In the genomic region with DNA sequence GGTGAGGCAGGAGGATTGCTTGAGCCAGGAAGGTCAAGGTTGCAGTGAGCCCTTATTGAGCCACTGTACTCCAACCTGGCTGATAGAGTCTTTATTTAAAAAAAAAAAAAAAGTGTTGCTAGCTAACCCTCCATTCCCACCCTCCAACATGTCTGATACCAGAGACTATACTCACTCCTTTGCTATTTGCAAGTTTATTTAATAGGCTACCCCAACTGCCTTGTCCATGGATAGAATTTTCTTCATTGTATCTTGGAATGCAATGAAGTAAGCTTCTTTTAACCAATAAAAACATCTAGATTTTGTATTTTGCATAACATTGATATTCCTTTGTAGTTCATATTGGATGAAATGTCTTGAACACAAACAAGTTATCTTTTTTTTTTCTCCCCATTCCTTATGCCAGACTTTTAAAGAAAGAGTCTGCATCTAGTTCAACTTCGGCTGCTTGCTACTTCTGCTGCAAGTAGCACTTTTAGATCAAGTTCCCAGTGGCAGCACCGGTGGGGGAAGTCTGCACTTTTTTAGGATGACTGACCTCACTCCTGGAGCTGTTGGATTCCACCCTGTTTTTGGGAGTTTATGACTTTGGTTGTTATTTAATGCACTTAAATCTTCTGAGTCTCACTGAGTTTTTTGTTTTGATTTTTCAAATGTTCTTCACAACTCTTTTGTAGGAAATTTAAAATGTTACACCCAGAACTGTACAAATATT, we compare ENCODE assay signal across 30 cellular contexts.
DNase-seq lines count a peak whose midpoint lies in the region; ATAC-seq and TF ChIP-seq lines count a peak whose summit lies in the region.
"Had no signal": no experiment of that assay in that cellular context is flagged by ENCODE, and none has a peak within 500 bp of the region (broad histone marks: within the 10 kb centered on the region; RNA-seq: fewer than 3 reads in every experiment).

No MANE protein-coding gene starts in this region.

- intact Hi-C loops in A673 (cut with micrococcal nuclease; ENCODE audit: unreplicated experiment): no loop called here

- in situ Hi-C loops in brain microvascular endothelial cell (cut with HindIII; ENCODE audit: low pct_ligation_motif_present, low sequenced_read_pairs): no loop called here

- no peak overlapping the region for H3K4me3 ChIP-seq in AG04449 (ENCODE audit: low read depth, low read length)
- no peak overlapping the region for H3K4me3 ChIP-seq in brain microvascular endothelial cell (ENCODE audit: low read depth, low read length)
- H3K4me3 ChIP-seq in A673 (ENCODE audit: low read depth, low read length, poor library complexity, severe bottlenecking): no peak overlapping the region
- H3K4me3 ChIP-seq: ascending aorta, esophagus muscularis mucosa, GM12878, HAP-1, SJCRH30, smooth muscle cell had no signal

- H3K36me3 ChIP-seq in brain microvascular endothelial cell (replicated peaks) (no peaks in the 10 kb centered on the region), A673 (ENCODE audit: insufficient read depth, low read length, poor library complexity, severe bottlenecking) (no peaks in the 10 kb centered on the region)
- H3K36me3 ChIP-seq: ascending aorta, HAP-1, SJCRH30, WERI-Rb-1 had no signal

- TF ChIP-seq CTCF in AG04449 (IDR thresholded peaks at IDR 0.05; ENCODE audit: insufficient read depth, low read length, missing control alignments) (no peak), brain microvascular endothelial cell (IDR thresholded peaks at IDR 0.05; ENCODE audit: low read depth, low read length, missing control alignments) (no peak), A673 (conservative IDR thresholded peaks at IDR 0.05; ENCODE audit: low read depth, low read length) (no peak)

- peaks cover 4% of the 10 kb centered on the region for H3K9me3 ChIP-seq in A673 (ENCODE audit: low read depth, low read length, poor library complexity, severe bottlenecking)
- H3K9me3 ChIP-seq: HAP-1, SJCRH30 had no signal

- ATAC-seq in HG02870 (IDR thresholded peaks at IDR 0.05; ENCODE audit: unreplicated experiment) (no peak), HG02970 (IDR thresholded peaks at IDR 0.05; ENCODE audit: low FRiP score, unreplicated experiment) (no peak)
- ATAC-seq: activated naive CD4-positive, alpha-beta T cell treated with anti-CD3 and anti-CD28 coated beads, Interleukin-2, amount 50 U/mL, for 72 hours; GM12878 had no signal

- no TSS peak for BruUV-seq in A673 (replicated peaks; lab: Mats Ljungman, UMichigan)

- no peaks in the 10 kb centered on the region for H3K27me3 ChIP-seq in brain microvascular endothelial cell (replicated peaks)
- H3K27me3 ChIP-seq in A673 (replicated peaks; ENCODE audit: insufficient read depth, low read depth, low read length, poor library complexity): no peaks in the 10 kb centered on the region
- H3K27me3 ChIP-seq: ascending aorta, esophagus muscularis mucosa, SJCRH30 had no signal

- POLR2A ChIA-PET in AG04449 (lab: Yijun Ruan, JAX) (interaction anchor here (0.6 kb wide), 2 partner anchors 18 to 333 kb away, joined by 3 to 4 read pairs; no protein-coding TSS in a partner anchor), A673 (lab: Charles Lee; ENCODE audit: low non-redundant PET) (no interaction called here)

- no peaks in the 10 kb centered on the region for H3K4me1 ChIP-seq in A673 (ENCODE audit: insufficient read depth, low read length, poor library complexity, severe bottlenecking)
- H3K4me1 ChIP-seq: ascending aorta, esophagus muscularis mucosa, parathyroid adenoma, SJCRH30 had no signal

- H3K27ac ChIP-seq in brain microvascular endothelial cell (no peak overlapping the region), A673 (ENCODE audit: low read depth, low read length, poor library complexity, severe bottlenecking) (no peak overlapping the region)
- H3K27ac ChIP-seq: ascending aorta, esophagus muscularis mucosa, parathyroid adenoma, SJCRH30, WERI-Rb-1 had no signal

- CTCF ChIA-PET in AG04449 (lab: Yijun Ruan, JAX): interaction anchor here (1.1 kb wide), 1 partner anchor 170 kb away, joined by 3 read pairs; no protein-coding TSS in a partner anchor
- CTCF ChIA-PET in A673 (lab: Charles Lee): no interaction called here

- DNase-seq in AG04449 (ENCODE audit: low read depth, low spot score) (peak; percentile 38), HCEC 1CT (peak; percentile 16), brain microvascular endothelial cell (peak; percentile 3), hepatic stellate cell (ENCODE audit: low spot score) (peak; percentile 49), NCI-H82 treated with DMSO at 0.1 percent for 48 hours (lab: John Stamatoyannopoulos, UW; ENCODE audit: unreplicated experiment) (no peak), A673 (ENCODE audit: low spot score) (no peak)
- DNase-seq: 8988T; activated CD4-positive, alpha-beta T cell treated with anti-CD3 and anti-CD28 coated beads, Interleukin-2, amount 10 ng/mL, durations not matched to agents 7 days and 5 days; activated effector memory CD4-positive, alpha-beta T cell treated with Interleukin-2 at 50 U/mL for 16 hours; activated T-cell treated with anti-CD3 and anti-CD28 coated beads, Interleukin-2, amount 50 U/mL, for 1 hour; central memory CD4-positive, alpha-beta T cell; DMS 273 treated with DMSO at 0.1 percent for 48 hours; immature natural killer cell; NCI-H1048; NCI-H1694 treated with DMSO at 0.1 percent for 48 hours; NCI-H446; NCI-H82; nephron progenitor cell; SJCRH30; stimulated activated naive CD4-positive, alpha-beta T cell; WERI-Rb-1 had no signal

Comparison
In these comparisons a context has a peak if more than half of its experiments do, and no peak if none do; other contexts are left out.
1. DNase-seq: peak in AG04449 (single experiment), HCEC 1CT (single experiment), brain microvascular endothelial cell (single experiment) and hepatic stellate cell (single experiment); none in NCI-H82 treated with DMSO at 0.1 percent for 48 hours (single experiment) and A673 (single experiment).